In genomic region chrX:3712080-3712869, GRCh38 we compare ENCODE assay signal across 8 cellular contexts. TPM values are rescaled to one million over a fixed set of nuclear protein-coding genes. Genes with fewer than 3 reads are reported as not detected.
A peak's percentile ranks its signal among the peaks of the same experiment; 100 is the strongest.
DNase-seq lines count a peak whose midpoint lies in the region; ATAC-seq, FAIRE-seq and TF ChIP-seq lines count a peak whose summit lies in the region.

No MANE protein-coding gene starts in this region.

- H3K36me3 Mint-ChIP-seq in CD8-positive, alpha-beta memory T cell = peaks cover 2 to 12% (median 3%) of the 10 kb centered on the region in 3 donors

- RAD21 ChIA-PET in GM12878 (lab: Charles Lee; ENCODE audit: unreplicated experiment) = interaction anchor here (1.8 to 3.1 kb wide), 2 partner anchors 12 to 61 kb away, joined by 4 to 17 read pairs; no protein-coding TSS in a partner anchor

- intact Hi-C loops in GM12878 (cut with micrococcal nuclease; ENCODE audit: unreplicated experiment) = loop anchor here (5.0 kb wide), 1 partner anchor 55 kb away; no protein-coding TSS in a partner anchor
- intact Hi-C loops in stomach (cut with DNase I; ENCODE audit: low total_unique reads) = no loop called here

- H3K4me3 ChIP-seq in CD8-positive, alpha-beta memory T cell (ENCODE audit: low read length) = peak overlapping the region; percentile 75
- H3K4me3 ChIP-seq in GM12878 = peak overlapping the region; percentile 77
- peak overlapping the region; percentile 91 for H3K4me3 ChIP-seq in kidney epithelial cell (ENCODE audit: low read depth, low read length)
- H3K4me3 ChIP-seq in stomach = peak overlapping the region; percentile 64 to 81 (median 74)

- H3K27me3 Mint-ChIP-seq in CD8-positive, alpha-beta memory T cell = no peaks in the 10 kb centered on the region

- no peak for TF ChIP-seq RAD21 in GM12878 (IDR thresholded peaks at IDR 0.05; ENCODE audit: insufficient read depth, low read depth, low read length)

- SMC1A ChIA-PET in GM12878 (lab: Charles Lee; ENCODE audit: uncharacterized antibody, unreplicated experiment) = interaction anchor here (1.7 to 2.8 kb wide), 3 partner anchors 11 to 61 kb away, joined by 5 to 20 read pairs (median 7); no protein-coding TSS in a partner anchor

- peak in 2 of 5 donors; percentile 29 to 47 for DNase-seq in CD8-positive, alpha-beta memory T cell
- DNase-seq in NAMALWA (ENCODE audit: low spot score) (peak; percentile 16), GM12878 (ENCODE audit: low read depth, low spot score) (no peak), kidney epithelial cell (ENCODE audit: low read depth) (no peak), stomach (no peak), NCI-H446 (lab: John Stamatoyannopoulos, UW) (no peak), putamen (ENCODE audit: low spot score) (no peak)

- peak overlapping the region; percentile 90 to 98 (median 96) for H3K27ac Mint-ChIP-seq in CD8-positive, alpha-beta memory T cell

- H3K27me3 ChIP-seq in CD8-positive, alpha-beta memory T cell (ENCODE audit: insufficient read depth, low read length, poor library complexity, severe bottlenecking) = no peaks in the 10 kb centered on the region
- H3K27me3 ChIP-seq in GM12878 (replicated peaks in 1 of 2; ENCODE audit: control insufficient read depth in 2 of 2, insufficient read depth in 2 of 2, low read length in 1 of 2) = no peaks in the 10 kb centered on the region
- no peaks in the 10 kb centered on the region for H3K27me3 ChIP-seq in kidney epithelial cell (ENCODE audit: control insufficient read depth, insufficient read depth, low read length)
- H3K27me3 ChIP-seq in stomach = peaks cover 0 to 14% (median 0%) of the 10 kb centered on the region in 3 donors

- no peaks in the 10 kb centered on the region for H3K9me3 ChIP-seq in CD8-positive, alpha-beta memory T cell (ENCODE audit: low read length)
- H3K9me3 ChIP-seq in GM12878 (replicated peaks; ENCODE audit: control insufficient read depth, insufficient read depth, low read length) (no peaks in the 10 kb centered on the region), stomach (no peaks in the 10 kb centered on the region)

- CTCF ChIA-PET in CD8-positive, alpha-beta memory T cell (lab: Charles Lee) = no interaction called here
- CTCF ChIA-PET in GM12878 (lab: Yijun Ruan, JAX) = interaction anchor here (1.6 to 2.3 kb wide), 4 partner anchors 11 to 250 kb away, joined by 4 to 14 read pairs (median 9); no protein-coding TSS in a partner anchor

- no peaks in the 10 kb centered on the region for H3K36me3 ChIP-seq in CD8-positive, alpha-beta memory T cell (ENCODE audit: insufficient read depth, low read length)
- H3K36me3 ChIP-seq in GM12878 (ENCODE audit: control insufficient read depth in 2 of 2, insufficient read depth in 2 of 2, low read length in 1 of 2) (no peaks in the 10 kb centered on the region), kidney epithelial cell (ENCODE audit: control insufficient read depth, insufficient read depth, low read length) (no peaks in the 10 kb centered on the region), stomach (no peaks in the 10 kb centered on the region)

- in situ Hi-C loops in GM12878 (cut with MboI) = loop anchor here (5.0 kb wide), 1 partner anchor 100 kb away; no protein-coding TSS in a partner anchor

- no peak for TF ChIP-seq POLR2A in GM12878 (IDR thresholded peaks at IDR 0.05; ENCODE audit: low read depth, low read length)
- TF ChIP-seq POLR2A in stomach (IDR thresholded peaks at IDR 0.05) = no peak

- peak overlapping the region; percentile 67 for H3K27ac ChIP-seq in CD8-positive, alpha-beta memory T cell (ENCODE audit: low read depth, low read length)
- peak overlapping the region; percentile 81 for H3K27ac ChIP-seq in GM12878 (ENCODE audit: control insufficient read depth, insufficient read depth)
- H3K27ac ChIP-seq in stomach = peak overlapping the region; percentile 68 to 86 (median 80)

- WGBS in GM12878 (ENCODE audit: insufficient coverage, insufficient replicate concordance, low lambda C conversion rate, missing lambda C conversion rate) = under 1% methylated on average over 38 of the region's 38 CpGs
- WGBS in stomach, 5 donors = 1 to 6% (median 5%) methylated on average over 22 to 38 of the region's 38 CpGs

- no peak for FAIRE-seq in GM12878 (lab: Jason Lieb, UNC)

- peaks cover 40% of the 10 kb centered on the region for H3K79me2 ChIP-seq in GM12878 (ENCODE audit: control insufficient read depth, insufficient read depth, low read length)

- peak overlapping the region; percentile 95 for H3K4me2 ChIP-seq in GM12878 (ENCODE audit: control insufficient read depth, insufficient read depth)

- ATAC-seq in GM21529 (IDR thresholded peaks at IDR 0.05; ENCODE audit: unreplicated experiment) (peak; percentile 14), GM12878 (peak; percentile 31)

- no peaks in the 10 kb centered on the region for H4K20me1 ChIP-seq in GM12878 (ENCODE audit: control insufficient read depth, insufficient read depth)

- peak overlapping the region; percentile 90 to 98 (median 95) for H3K4me3 Mint-ChIP-seq in CD8-positive, alpha-beta memory T cell

- H2AFZ ChIP-seq in GM12878 (ENCODE audit: control insufficient read depth, low read depth, low read length) = peak overlapping the region; percentile 82

- BruUV-seq in GM12878 (replicated peaks; lab: Mats Ljungman, UMichigan) = no TSS peak

- H3K9ac ChIP-seq in GM12878 (ENCODE audit: control insufficient read depth, insufficient read depth, low read length) = peak overlapping the region; percentile 86

- no peak for TF ChIP-seq EP300 in GM12878 (IDR thresholded peaks at IDR 0.05; ENCODE audit: borderline replicate concordance in 1 of 2, control insufficient read depth in 1 of 2, low read depth in 2 of 2, low read length in 2 of 2)
- no peak for TF ChIP-seq EP300 in stomach (IDR thresholded peaks at IDR 0.05)

- H3K4me1 Mint-ChIP-seq in CD8-positive, alpha-beta memory T cell = peaks cover 35 to 51% (median 41%) of the 10 kb centered on the region in 3 donors

- no peaks in the 10 kb centered on the region for H3K9me3 Mint-ChIP-seq in CD8-positive, alpha-beta memory T cell

- POLR2A ChIA-PET in CD8-positive, alpha-beta memory T cell (lab: Charles Lee) = no interaction called here
- POLR2A ChIA-PET in GM12878 (lab: Charles Lee) = interaction anchor here (0.6 to 1.9 kb wide), 6 partner anchors 11 to 103 kb away, joined by 3 to 10 read pairs (median 7); no protein-coding TSS in a partner anchor

- TF ChIP-seq CTCF in GM12878 (IDR thresholded peaks at IDR 0.05 in 2 of 3, conservative IDR thresholded peaks at IDR 0.05 in 1 of 3; ENCODE audit: control insufficient read depth in 2 of 3, extremely low read depth in 1 of 3, insufficient read depth in 1 of 3, low read depth in 3 of 3, low read length in 3 of 3) (no peak), kidney epithelial cell (IDR thresholded peaks at IDR 0.05; ENCODE audit: insufficient read depth, low read length, poor library complexity, severe bottlenecking) (no peak), stomach (IDR thresholded peaks at IDR 0.05) (no peak)

- peaks cover 18% of the 10 kb centered on the region for H3K4me1 ChIP-seq in CD8-positive, alpha-beta memory T cell (ENCODE audit: insufficient read depth, low read length)
- H3K4me1 ChIP-seq in GM12878 (ENCODE audit: control insufficient read depth, insufficient read depth, low read length) (peaks cover 5% of the 10 kb centered on the region), stomach (peaks cover 0 to 23% (median 8%) of the 10 kb centered on the region in 4 donors)

TF ChIP-seq in GM12878, 131 proteins besides CTCF, POLR2A, EP300 and RAD21 (continues in another document):
- TF ChIP-seq CREM (IDR thresholded peaks at IDR 0.05; ENCODE audit: low read depth) (peak; percentile 10; the same call in 1 of the 2 replicates), RCOR1 (conservative IDR thresholded peaks at IDR 0.05; ENCODE audit: low read depth, low read length) (no peak), ZNF622 (IDR thresholded peaks at IDR 0.05) (no peak)

RNA-seq across cellular contexts. Expression of gene PRKX, which starts 1.2 kb away (rescaled TPM):
- 10 to 100 TPM; 41.9 to 45.9 TPM for total RNA-seq in CD8-positive, alpha-beta memory T cell
- 79.4 TPM for polyA plus RNA-seq in CD8-positive, alpha-beta memory T cell
- 103 and 121 TPM in 2 replicates for total RNA-seq in GM12878 (2013; cell fraction: nucleolus; rRNA removed)
- total RNA-seq in GM12878 (2014; rRNA removed) (22.6 and 24.1 TPM in 2 replicates), GM12878 (2014; rRNA removed; fragmentation: Illumina TruSeq; extraction: Trizol) (24.6 and 28.7 TPM in 2 replicates), GM12878 (2021) (29.0 and 34.6 TPM in 2 replicates), kidney epithelial cell (20.1 and 34.0 TPM in 2 replicates), stomach (10 to 100 TPM in 2 of 5 donors, 1 to 10 TPM in 3; 8.6 to 56.5 (median 9.9) TPM)
- polyA plus RNA-seq in GM12878 (2011; ENCODE audit: low read depth) = 13.3 TPM
- polyA plus RNA-seq in GM12878 (2011; rRNA removed) (45.3 and 46.5 TPM in 2 replicates), GM12878 (2014; fragmentation: Illumina TruSeq; extraction: Trizol) (26.4 and 29.1 TPM in 2 replicates), GM12878 (2014; fragmentation: Nextera tagmentation; extraction: Ambion mirVana) (1 to 10 TPM; 3.9 to 5.4 TPM), GM12878 (2014; rRNA removed) (24.4 and 27.3 TPM in 2 replicates), GM12878 (2016; fragmentation: Nextera tagmentation; extraction: Ambion mirVana) (10 to 100 TPM; 22.4 to 23.4 TPM), stomach (1 to 10 TPM; 2.4 to 4.3 (median 3.0) TPM)
- 30.1 and 31.0 TPM in 2 replicates for polyA plus RNA-seq in GM12878 (2011; cell fraction: cytosol; rRNA removed)
- 21.7 and 24.7 TPM in 2 replicates for polyA plus RNA-seq in GM12878 (2011; cell fraction: nucleus; rRNA removed)
- polyA plus RNA-seq in GM12878 (2012) = 22.8 and 27.7 TPM in 2 replicates
- 31.8 and 43.3 TPM in 2 replicates for polyA minus RNA-seq in GM12878 (2011; rRNA and poly(A)+ RNA removed)
- 14.0 and 18.0 TPM in 2 replicates for polyA minus RNA-seq in GM12878 (2011; cell fraction: cytosol; rRNA and poly(A)+ RNA removed)
- 12.5 and 17.6 TPM in 2 replicates for polyA minus RNA-seq in GM12878 (2011; cell fraction: nucleus; rRNA and poly(A)+ RNA removed)
